In the genomic region with DNA sequence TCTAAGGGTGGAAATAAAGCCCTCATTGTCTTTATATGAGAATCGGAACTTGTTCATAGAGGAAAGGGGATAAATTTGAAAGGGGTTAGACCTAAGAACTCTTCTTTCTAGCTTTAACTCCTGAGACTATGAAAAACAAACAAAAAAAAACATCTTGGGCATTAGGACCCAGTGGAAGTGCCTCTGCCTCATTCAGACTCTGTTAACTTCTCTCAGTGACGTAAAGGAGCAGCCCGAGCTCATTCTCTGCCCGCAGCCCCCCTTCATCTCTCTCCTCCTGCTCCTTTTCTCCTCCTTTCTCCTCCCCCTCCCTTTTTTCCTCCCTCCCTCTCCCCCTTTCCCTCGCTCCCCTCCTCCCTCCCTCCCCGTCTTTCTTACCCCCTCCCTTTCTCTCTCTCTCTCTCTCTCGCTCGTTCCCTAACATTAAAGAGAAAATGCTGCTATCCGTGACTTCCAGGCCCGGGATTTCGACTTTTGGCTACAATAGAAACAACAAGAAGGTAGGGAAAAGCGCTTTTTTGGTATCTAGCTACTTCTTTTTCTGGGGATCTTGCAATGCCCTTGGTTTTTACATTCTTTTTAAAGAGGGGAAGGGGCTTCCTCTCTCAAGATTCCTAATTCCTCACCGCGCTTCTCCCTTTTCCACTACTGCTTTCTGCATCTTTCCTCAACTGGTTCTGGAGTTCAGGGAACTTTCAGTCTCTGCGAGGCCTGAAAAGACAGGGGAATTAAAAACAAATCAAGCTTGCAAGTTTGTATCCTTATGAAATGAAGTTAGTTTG, we compare ENCODE assay signal across 8 cellular contexts. TPM values are rescaled to one million over a fixed set of nuclear protein-coding genes. Genes with fewer than 3 reads are reported as not detected.
A peak's percentile ranks its signal among the peaks of the same experiment; 100 is the strongest.
DNase-seq lines count a peak whose midpoint lies in the region; ATAC-seq lines count a peak whose summit lies in the region.

Gene RBMS2, plus strand, starts transcription at position 231 of the 782 bp plus-strand sequence. Its CDS starts 204 bp downstream, at position 435.

- H3K4me3 Mint-ChIP-seq in activated CD4-positive, alpha-beta T cell treated with anti-CD3 and anti-CD28 coated beads, Interleukin-2, amount 10 ng/mL, durations not matched to agents 7 days and 5 days = peak within 1 kb of the TSS; percentile 87

- no peaks in the 10 kb centered on the region for H3K9me3 Mint-ChIP-seq in activated CD4-positive, alpha-beta T cell treated with anti-CD3 and anti-CD28 coated beads, Interleukin-2, amount 10 ng/mL, durations not matched to agents 7 days and 5 days

- H3K9ac ChIP-seq in BLaER1 = peak within 1 kb of the TSS; percentile 67; the same call in 1 of the 2 replicates

- DNase-seq in H4 (ENCODE audit: low spot score) = peak; percentile 95
- peak; percentile 53 for DNase-seq in NCI-H345 (lab: John Stamatoyannopoulos, UW)
- peak; percentile 58 for DNase-seq in activated CD4-positive, alpha-beta T cell treated with anti-CD3 and anti-CD28 coated beads, Interleukin-2, amount 10 ng/mL, durations not matched to agents 7 days and 5 days
- peak; percentile 54 for DNase-seq in left lobe of liver (ENCODE audit: low spot score)
- DNase-seq in stimulated activated CD4-positive, alpha-beta T cell treated with anti-CD3 and anti-CD28 coated beads, Interleukin-2, amount 100 ng/mL, for 24 hours = peak; percentile 14 to 34

- 1 to 3% methylated on average over 13 to 15 of the region's 15 CpGs for WGBS in ectodermal cell, 2 experiments

- no peaks in the 10 kb centered on the region for H3K9me3 ChIP-seq in BLaER1
- no peaks in the 10 kb centered on the region for H3K9me3 ChIP-seq in ectodermal cell (ENCODE audit: control insufficient read depth, low read length)

- H3K27me3 Mint-ChIP-seq in activated CD4-positive, alpha-beta T cell treated with anti-CD3 and anti-CD28 coated beads, Interleukin-2, amount 10 ng/mL, durations not matched to agents 7 days and 5 days = no peaks in the 10 kb centered on the region

- H3K27me3 ChIP-seq in BLaER1 (no peaks in the 10 kb centered on the region), ectodermal cell (ENCODE audit: control insufficient read depth, insufficient read depth, low read length, poor library complexity, severe bottlenecking) (no peaks in the 10 kb centered on the region)

- POLR2A ChIA-PET in activated CD4-positive, alpha-beta T cell treated with anti-CD3 and anti-CD28 coated beads, Interleukin-2, amount 10 ng/mL, durations not matched to agents 7 days and 5 days (lab: Charles Lee) = interaction anchor here (0.6 to 0.7 kb wide), 3 partner anchors 14 to 73 kb away, joined by 3 to 5 read pairs (median 3); no protein-coding TSS in a partner anchor

- H3K36me3 ChIP-seq in BLaER1 (no peaks in the 10 kb centered on the region), ectodermal cell (ENCODE audit: control insufficient read depth, insufficient read depth, low read length) (no peaks in the 10 kb centered on the region)

- no peaks in the 10 kb centered on the region for H3K36me3 Mint-ChIP-seq in activated CD4-positive, alpha-beta T cell treated with anti-CD3 and anti-CD28 coated beads, Interleukin-2, amount 10 ng/mL, durations not matched to agents 7 days and 5 days (ENCODE audit: low read depth)

- peaks cover 35% of the 10 kb centered on the region for H3K4me1 Mint-ChIP-seq in activated CD4-positive, alpha-beta T cell treated with anti-CD3 and anti-CD28 coated beads, Interleukin-2, amount 10 ng/mL, durations not matched to agents 7 days and 5 days

- H3K4me1 ChIP-seq in BLaER1 (peaks cover 20% of the 10 kb centered on the region), ectodermal cell (ENCODE audit: control insufficient read depth, insufficient read depth, low read length) (peaks cover 10% of the 10 kb centered on the region)

- peak within 1 kb of the TSS; percentile 66 for H3K4me3 ChIP-seq in BLaER1
- H3K4me3 ChIP-seq in ectodermal cell (ENCODE audit: insufficient read depth, low read depth, low read length) = peak within 1 kb of the TSS; percentile 57

- peak within 1 kb of the TSS; percentile 63 for H3K4me2 ChIP-seq in BLaER1

- H3K27ac Mint-ChIP-seq in activated CD4-positive, alpha-beta T cell treated with anti-CD3 and anti-CD28 coated beads, Interleukin-2, amount 10 ng/mL, durations not matched to agents 7 days and 5 days = peak within 1 kb of the TSS; percentile 89

- CTCF ChIA-PET in activated CD4-positive, alpha-beta T cell treated with anti-CD3 and anti-CD28 coated beads, Interleukin-2, amount 10 ng/mL, durations not matched to agents 7 days and 5 days (lab: Charles Lee) = interaction anchor here (0.6 to 1.6 kb wide), 8 partner anchors 10 to 487 kb away, joined by 3 to 6 read pairs (median 4); no protein-coding TSS in a partner anchor

- H4K20me1 ChIP-seq in BLaER1 = no peaks in the 10 kb centered on the region

- ATAC-seq in left lobe of liver (peak; percentile 90), HG03196 (IDR thresholded peaks at IDR 0.05; ENCODE audit: unreplicated experiment) (no peak)

- H3K27ac ChIP-seq in BLaER1 (peak within 1 kb of the TSS; percentile 49; the same call in 1 of the 2 replicates), ectodermal cell (ENCODE audit: insufficient read depth, low read depth, low read length, poor library complexity, severe bottlenecking) (peak within 1 kb of the TSS; percentile 58)

RNA-seq across cellular contexts. Expression of gene RBMS2, which starts in this region (rescaled TPM):
- total RNA-seq in H4 (2014; rRNA removed; shearing (Covaris generic)) = 6.8 and 11.6 TPM in 2 replicates
- 1 to 10 TPM; 4.5 to 6.0 TPM for total RNA-seq in activated CD4-positive, alpha-beta T cell treated with anti-CD3 and anti-CD28 coated beads, Interleukin-2, amount 10 ng/mL, durations not matched to agents 7 days and 5 days
- 14.8 TPM for polyA plus RNA-seq in ectodermal cell (2013, experiment 1 of 4)
- 15.0 TPM for polyA plus RNA-seq in ectodermal cell (2013, experiment 2 of 4)
- polyA plus RNA-seq in ectodermal cell (2013, experiment 3 of 4) = 12.0 TPM
- 10.5 TPM for polyA plus RNA-seq in ectodermal cell (2013, experiment 4 of 4)
- 6.6 TPM for total RNA-seq in left lobe of liver

Comparison
In these comparisons a context has a peak if more than half of its experiments do, and no peak if none do; other contexts are left out.
1. DNase-seq: peak in every context shown above with its lines; median percentile 95 in H4; 58 in activated CD4-positive, alpha-beta T cell treated with anti-CD3 and anti-CD28 coated beads, Interleukin-2, amount 10 ng/mL, durations not matched to agents 7 days and 5 days; 54 in left lobe of liver; 53 in NCI-H345; 24 in stimulated activated CD4-positive, alpha-beta T cell treated with anti-CD3 and anti-CD28 coated beads, Interleukin-2, amount 100 ng/mL, for 24 hours.